ENCODE assay signal across 34 cellular contexts in genomic region chr5:135428586-135428985, GRCh38. TPM values are rescaled to one million over a fixed set of nuclear protein-coding genes. Genes with fewer than 3 reads are reported as not detected.
"Had no signal": no experiment of that assay in that cellular context is flagged by ENCODE, and none has a peak within 500 bp of the region (broad histone marks: within the 10 kb centered on the region; RNA-seq: fewer than 3 reads in every experiment).

No MANE protein-coding gene starts in this region.

- H3K36me3 Mint-ChIP-seq: activated naive CD4-positive, alpha-beta T cell treated with anti-CD3 and anti-CD28 coated beads, Interleukin-2, amount 50 U/mL, for 24 hours; activated naive CD8-positive, alpha-beta T cell treated with anti-CD3 and anti-CD28 coated beads for 36 hours had no signal

- H3K9me3 Mint-ChIP-seq: activated naive CD8-positive, alpha-beta T cell treated with anti-CD3 and anti-CD28 coated beads for 36 hours had no signal

- FAIRE-seq: colon had no signal

- H3K9me3 ChIP-seq: adrenal gland, body of pancreas, gastrocnemius medialis had no signal

- H3K4me1 Mint-ChIP-seq: activated B cell treated with CpG ODN at 0.5 μM for 24 hours had no signal

- H3K4me3 Mint-ChIP-seq: activated B cell treated with CpG ODN at 0.5 μM for 24 hours; activated CD8-positive, alpha-beta T cell treated with anti-CD3 and anti-CD28 coated beads for 36 hours; activated naive CD4-positive, alpha-beta T cell treated with anti-CD3 and anti-CD28 coated beads for 36 hours; activated naive CD4-positive, alpha-beta T cell treated with anti-CD3 and anti-CD28 coated beads, Interleukin-2, amount 50 U/mL, for 24 hours; activated naive CD8-positive, alpha-beta T cell treated with anti-CD3 and anti-CD28 coated beads for 36 hours; activated naive CD8-positive, alpha-beta T cell treated with anti-CD3 and anti-CD28 coated beads, Interleukin-2, amount 50 U/mL, for 24 hours; activated T-helper 1 cell treated with anti-CD3 and anti-CD28 coated beads, Interleukin-12 subunit alpha, Interleukin-12 subunit beta, Interleukin-2, Interleukin-4 antibody, amounts not matched to agents 30 ng/mL and 10 ng/mL and 1 ng/mL, durations not matched to agents 14 hours and 24 hours and 36 hours; effector memory CD8-positive, alpha-beta T cell had no signal

- H3K4me1 ChIP-seq: adrenal gland, body of pancreas, foreskin keratinocyte had no signal

- ATAC-seq: activated CD4-positive, CD25-positive, alpha-beta regulatory T cell treated with anti-CD3 and anti-CD28 coated beads, Interleukin-2, amount 50 U/mL, for 24 hours; activated CD8-positive, alpha-beta T cell treated with anti-CD3 and anti-CD28 coated beads for 36 hours; activated naive CD8-positive, alpha-beta T cell treated with anti-CD3 and anti-CD28 coated beads, Interleukin-2, amount 50 U/mL, for 24 hours; body of pancreas; effector memory CD8-positive, alpha-beta T cell; foreskin keratinocyte; gastrocnemius medialis had no signal

- DNase-seq: activated B cell treated with CpG ODN at 0.5 μM for 24 hours; activated CD4-positive, alpha-beta T cell treated with anti-CD3 and anti-CD28 coated beads for 48 hours; activated CD4-positive, alpha-beta T cell treated with anti-CD3 and anti-CD28 coated beads, Interleukin-2, amount 50 U/mL, for 1 hour; activated CD4-positive, alpha-beta T cell treated with anti-CD3 and anti-CD28 coated beads, Interleukin-2, amount 50 U/mL, for 48 hours; activated CD8-positive, alpha-beta memory T cell treated with anti-CD3 and anti-CD28 coated beads for 24 hours; activated CD8-positive, alpha-beta T cell treated with anti-CD3 and anti-CD28 coated beads for 36 hours; activated effector memory CD4-positive, alpha-beta T cell treated with anti-CD3 and anti-CD28 coated beads, Interleukin-2, amount 50 U/mL, for 16 hours; activated naive CD4-positive, alpha-beta T cell treated with anti-CD3 and anti-CD28 coated beads for 36 hours; activated naive CD8-positive, alpha-beta T cell treated with anti-CD3 and anti-CD28 coated beads for 36 hours; activated naive CD8-positive, alpha-beta T cell treated with anti-CD3 and anti-CD28 coated beads, Interleukin-2, amount 50 U/mL, for 24 hours; activated T-cell treated with anti-CD3 and anti-CD28 coated beads, Interleukin-2, amount 50 U/mL, for 48 hours; adrenal gland; amygdala; aorta; body of pancreas; caudate nucleus; cortex of kidney; dermis blood vessel endothelial cell; effector CD4-positive, alpha-beta T cell; effector memory CD8-positive, alpha-beta T cell; erythroblast; foreskin keratinocyte; gastrocnemius medialis; glutamatergic neuron; T-helper 2 cell had no signal

- H3K36me3 ChIP-seq: adrenal gland, esophagus muscularis mucosa, gastrocnemius medialis had no signal

- H3K4me3 ChIP-seq: adrenal gland, body of pancreas, esophagus muscularis mucosa, gastrocnemius medialis had no signal

- H3K27me3 ChIP-seq: adrenal gland, body of pancreas, gastrocnemius medialis had no signal

- H3K27ac ChIP-seq: adrenal gland, body of pancreas, esophagus muscularis mucosa, foreskin keratinocyte, VCaP had no signal

RNA-seq across cellular contexts. Expression of gene DCANP1, which starts 18.6 kb away (rescaled TPM):
- total RNA-seq: activated B cell treated with CpG ODN at 0.5 μM for 24 hours; activated CD8-positive, alpha-beta T cell treated with anti-CD3 and anti-CD28 coated beads for 36 hours; activated naive CD4-positive, alpha-beta T cell treated with anti-CD3 and anti-CD28 coated beads for 36 hours; activated naive CD8-positive, alpha-beta T cell treated with anti-CD3 and anti-CD28 coated beads for 36 hours; activated T-helper 1 cell treated with anti-CD3 and anti-CD28 coated beads, Interleukin-12 subunit alpha, Interleukin-12 subunit beta, Interleukin-2, Interleukin-4 antibody, amounts not matched to agents 30 ng/mL and 10 ng/mL and 1 ng/mL, durations not matched to agents 14 hours and 24 hours and 36 hours; activated T-helper 2 cell treated with anti-CD3 and anti-CD28 coated beads, Interferon-gamma antibody, Interleukin-2, Interleukin-4, amounts not matched to agents 10 μg/mL and 5 μg/mL and 100 μg/mL, durations not matched to agents 14 hours and 24 hours and 36 hours; adrenal gland; aorta; chondrocyte; dermis blood vessel endothelial cell; foreskin keratinocyte; gastrocnemius medialis; T-helper 1 cell treated with Interleukin-12 subunit alpha and Interleukin-12 subunit beta and Interleukin-4 antibody, amounts not matched to agents 30 ng/mL and 1 ng/mL, for 36 hours had no signal
- polyA plus RNA-seq: foreskin keratinocyte had no signal

RNA-seq across cellular contexts. Expression of gene TIFAB, which starts 23.6 kb away (rescaled TPM):
- total RNA-seq: activated B cell treated with CpG ODN at 0.5 μM for 24 hours; activated CD8-positive, alpha-beta T cell treated with anti-CD3 and anti-CD28 coated beads for 36 hours; activated naive CD4-positive, alpha-beta T cell treated with anti-CD3 and anti-CD28 coated beads for 36 hours; activated naive CD8-positive, alpha-beta T cell treated with anti-CD3 and anti-CD28 coated beads for 36 hours; activated T-helper 1 cell treated with anti-CD3 and anti-CD28 coated beads, Interleukin-12 subunit alpha, Interleukin-12 subunit beta, Interleukin-2, Interleukin-4 antibody, amounts not matched to agents 30 ng/mL and 10 ng/mL and 1 ng/mL, durations not matched to agents 14 hours and 24 hours and 36 hours; activated T-helper 2 cell treated with anti-CD3 and anti-CD28 coated beads, Interferon-gamma antibody, Interleukin-2, Interleukin-4, amounts not matched to agents 10 μg/mL and 5 μg/mL and 100 μg/mL, durations not matched to agents 14 hours and 24 hours and 36 hours; adrenal gland; body of pancreas; chondrocyte; dermis blood vessel endothelial cell; esophagus muscularis mucosa; foreskin keratinocyte; gastrocnemius medialis; T-helper 1 cell treated with Interleukin-12 subunit alpha and Interleukin-12 subunit beta and Interleukin-4 antibody, amounts not matched to agents 30 ng/mL and 1 ng/mL, for 36 hours had no signal
- polyA plus RNA-seq: aorta, foreskin keratinocyte had no signal
